23 cellular contexts compared by ENCODE assay signal in the genomic region with DNA sequence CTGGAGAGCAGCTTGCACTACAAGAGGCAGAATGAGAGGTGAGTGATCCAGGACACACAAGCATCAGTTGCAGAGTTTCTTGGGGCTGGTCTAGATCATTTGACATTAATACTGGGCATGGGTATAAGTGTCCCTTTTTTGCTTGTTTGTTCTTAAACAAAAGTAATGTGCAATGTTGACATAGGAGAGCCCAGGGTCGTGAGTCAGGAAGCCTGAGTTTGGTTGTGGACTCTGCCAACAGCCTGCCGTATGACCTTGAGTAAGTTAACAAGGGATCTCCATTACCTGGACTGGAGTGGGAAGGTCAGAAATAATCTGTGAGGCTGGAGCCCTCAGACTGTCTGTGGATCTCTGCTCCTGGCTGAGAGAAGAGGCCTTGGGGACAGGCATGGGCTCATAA.
A peak's percentile ranks its signal among the peaks of the same experiment; 100 is the strongest.
DNase-seq lines count a peak whose midpoint lies in the region; ATAC-seq, FAIRE-seq and TF ChIP-seq lines count a peak whose summit lies in the region.
"Had no signal": no experiment of that assay in that cellular context is flagged by ENCODE, and none has a peak within 500 bp of the region (broad histone marks: within the 10 kb centered on the region; RNA-seq: fewer than 3 reads in every experiment).

No MANE protein-coding gene starts in this region.

- no peak overlapping the region for H3K4me3 ChIP-seq in body of pancreas
- H3K4me3 ChIP-seq: GM12878, HAP-1 had no signal

- ATAC-seq in body of pancreas (peak; percentile 50), GM21576 (IDR thresholded peaks at IDR 0.05; ENCODE audit: unreplicated experiment) (no peak), GM19452 (IDR thresholded peaks at IDR 0.05; ENCODE audit: unreplicated experiment) (no peak)
- ATAC-seq: GM12878 had no signal

- H3K36me3 ChIP-seq in body of pancreas (replicated peaks in 1 of 2; ENCODE audit: insufficient read depth in 1 of 2, low read depth in 2 of 2), result no peaks in the 10 kb centered on the region
- H3K36me3 ChIP-seq: HAP-1 had no signal

- TF ChIP-seq CTCF in body of pancreas (IDR thresholded peaks at IDR 0.05), result no peak

- no peaks in the 10 kb centered on the region for H3K27me3 ChIP-seq in body of pancreas

- intact Hi-C loops in body of pancreas (cut with DNase I), result no loop called here

- no peak for TF ChIP-seq POLR2A in body of pancreas (IDR thresholded peaks at IDR 0.05)

- no peak overlapping the region for H3K27ac ChIP-seq in body of pancreas
- H3K27ac ChIP-seq: 22Rv1 had no signal

- 12 to 20% methylated on average over 2 of the region's 2 CpGs for WGBS in body of pancreas, 2 donors

- peak; percentile 20 for FAIRE-seq in urothelium cell line (lab: Jason Lieb, UNC)
- FAIRE-seq: A204.1, GM12878, GM19239, H54 had no signal

- DNase-seq in DMS53 (lab: John Stamatoyannopoulos, UW) (peak; percentile 68), DMS53 treated with DMSO at 0.1 percent for 48 hours (lab: John Stamatoyannopoulos, UW; ENCODE audit: unreplicated experiment) (no peak), HuH-7 (ENCODE audit: low spot score) (peak; percentile 24), body of pancreas (peak; percentile 14 to 36 (median 36)), urothelium cell line (ENCODE audit: low spot score) (no peak), epidermal melanocyte (ENCODE audit: insufficient read length, low spot score) (no peak)
- DNase-seq: C1 segment of cervical spinal cord; Calu3; CD4-positive, alpha-beta memory T cell; COR-L47; DMS79; EL; GDM1; GOT3; HFFc6 had no signal

- H3K9me3 ChIP-seq in body of pancreas, result no peaks in the 10 kb centered on the region
- H3K9me3 ChIP-seq: HAP-1 had no signal

- H3K4me1 ChIP-seq in body of pancreas, result peaks cover 21% of the 10 kb centered on the region
- H3K4me1 ChIP-seq: HAP-1 had no signal

Comparison
In these comparisons a context has a peak if more than half of its experiments do, and no peak if none do; other contexts are left out.
1. DNase-seq: peak in DMS53 (single experiment), HuH-7 (single experiment) and body of pancreas (4 of 4); none in DMS53 treated with DMSO at 0.1 percent for 48 hours (single experiment), urothelium cell line (single experiment) and epidermal melanocyte (single experiment).